In genomic region chr17:40071720-40072480, GRCh38 we compare ENCODE assay signal across 8 cellular contexts. TPM values are rescaled to one million over a fixed set of nuclear protein-coding genes. Genes with fewer than 3 reads are reported as not detected.
A peak's percentile ranks its signal among the peaks of the same experiment; 100 is the strongest.
DNase-seq lines count a peak whose midpoint lies in the region; ATAC-seq lines count a peak whose summit lies in the region.

No MANE protein-coding gene starts in this region.

- peak overlapping the region; percentile 100 for H3K27ac ChIP-seq in cingulate gyrus (ENCODE audit: low read depth, low read length)

- ATAC-seq in HG02571 (IDR thresholded peaks at IDR 0.05; ENCODE audit: unreplicated experiment) (no peak), HG03521 (IDR thresholded peaks at IDR 0.05; ENCODE audit: unreplicated experiment) (no peak)

- peak; percentile 47 for DNase-seq in DMS53 treated with DMSO at 0.1 percent for 48 hours (lab: John Stamatoyannopoulos, UW; ENCODE audit: unreplicated experiment)
- DNase-seq in NCI-H345 (lab: John Stamatoyannopoulos, UW): peak; percentile 97
- DNase-seq in mucosa of gallbladder (ENCODE audit: low spot score): peak; percentile 82
- no peak for DNase-seq in hepatic stellate cell (ENCODE audit: low spot score)
- no peak for DNase-seq in activated gamma-delta T cell (lab: John Stamatoyannopoulos, UW)

RNA-seq across cellular contexts. Expression of gene THRA, which starts 9.1 kb away (rescaled TPM):
- 78.7 TPM for total RNA-seq in mucosa of gallbladder

RNA-seq across cellular contexts. Expression of gene MED24, which starts 17.7 kb away (rescaled TPM):
- 74.2 TPM for total RNA-seq in mucosa of gallbladder

RNA-seq across cellular contexts. Expression of gene NR1D1, which starts 28.5 kb away (rescaled TPM):
- total RNA-seq in mucosa of gallbladder: 34.7 TPM

RNA-seq across cellular contexts. Expression of gene MSL1, which starts 49.9 kb away (rescaled TPM):
- 90.9 TPM for total RNA-seq in mucosa of gallbladder

RNA-seq across cellular contexts. Expression of gene CSF3, which starts 56.7 kb away (rescaled TPM):
- total RNA-seq in mucosa of gallbladder: not detected

Comparison
In these comparisons a context has a peak if more than half of its experiments do, and no peak if none do; other contexts are left out.
1. DNase-seq: peak in DMS53 treated with DMSO at 0.1 percent for 48 hours (single experiment), NCI-H345 (single experiment) and mucosa of gallbladder (single experiment); none in hepatic stellate cell (single experiment) and activated gamma-delta T cell (single experiment).